Comparison of ENCODE assay signal across 8 cellular contexts in the genomic region with DNA sequence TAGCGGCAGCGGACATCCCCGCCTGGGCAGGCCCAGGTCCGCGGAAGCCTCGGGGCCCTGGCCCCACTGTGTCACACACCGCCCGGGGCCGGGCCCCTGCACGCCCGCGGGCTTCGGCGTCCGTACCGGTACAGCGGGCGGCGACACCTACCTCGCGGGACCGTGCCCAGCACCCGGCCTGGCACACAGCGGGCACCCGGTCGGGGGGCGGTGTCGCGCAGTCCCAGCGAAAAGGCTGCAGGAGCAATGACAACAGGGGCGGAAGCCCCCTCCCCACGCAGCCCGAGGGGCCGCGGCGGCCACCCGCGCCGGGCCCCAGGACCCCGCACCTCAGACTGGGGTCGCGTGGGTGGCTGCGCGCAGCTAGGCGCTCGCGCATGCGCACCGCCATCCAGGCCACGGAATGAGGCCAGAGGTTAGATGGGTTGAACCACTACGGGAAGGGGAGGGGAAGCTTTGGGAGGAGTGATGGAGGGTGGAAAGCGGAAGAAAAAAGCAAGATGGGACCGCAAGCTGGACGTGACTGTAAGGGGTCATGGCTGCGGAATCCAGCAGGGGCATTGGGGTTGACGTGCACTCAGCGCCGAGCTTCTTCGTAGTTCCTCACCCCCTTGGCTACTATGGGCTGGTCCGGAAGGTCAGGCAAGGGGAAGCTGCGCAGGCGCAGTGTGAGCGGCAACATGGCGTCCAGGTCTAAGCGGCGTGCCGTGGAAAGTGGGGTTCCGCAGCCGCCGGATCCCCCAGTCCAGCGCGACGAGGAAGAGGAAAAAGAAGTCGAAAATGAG. TPM values are rescaled to one million over a fixed set of nuclear protein-coding genes. Genes with fewer than 3 reads are reported as not detected.
DNase-seq lines count a peak whose midpoint lies in the region; ATAC-seq and TF ChIP-seq lines count a peak whose summit lies in the region.

BCCIP (plus strand) TSS at position 669 of the 785 bp plus-strand sequence; CDS start at position 681, 12 bp downstream.
UROS (minus strand) TSS at position 381 of the 785 bp plus-strand sequence. CDS start 6,759 bp downstream, outside the sequence.

- H3K4me3 ChIP-seq in NB4 (ENCODE audit: low read depth, low read length): peak within 1 kb of the TSS; percentile 92

- TF ChIP-seq POLR2A in NB4 (IDR thresholded peaks at IDR 0.05; ENCODE audit: extremely low read depth, insufficient read length): peak; percentile 83

- H3K4me1 Mint-ChIP-seq in activated naive CD4-positive, alpha-beta T cell treated with anti-CD3 and anti-CD28 coated beads for 36 hours (ENCODE audit: low read depth): peaks cover 28% of the 10 kb centered on the region

- no peak for TF ChIP-seq CTCF in NB4 (IDR thresholded peaks at IDR 0.05; ENCODE audit: low read depth, low read length)

- CTCF ChIA-PET in activated naive CD4-positive, alpha-beta T cell treated with anti-CD3 and anti-CD28 coated beads for 36 hours (lab: Charles Lee): no interaction called here

- intact Hi-C loops in activated naive CD4-positive, alpha-beta T cell treated with anti-CD3 and anti-CD28 coated beads for 36 hours (cut with micrococcal nuclease): loop anchor here (1.0 to 10.0 kb wide), 5 partner anchors 73 to 1358 kb away; partner anchors contain the start of genes ABRAXAS2, EDRF1, FANK1 and LHPP

- peaks cover 14% of the 10 kb centered on the region for H3K36me3 Mint-ChIP-seq in activated naive CD4-positive, alpha-beta T cell treated with anti-CD3 and anti-CD28 coated beads for 36 hours (ENCODE audit: low read depth)

- ATAC-seq in HG02571 (IDR thresholded peaks at IDR 0.05; ENCODE audit: unreplicated experiment): peak; percentile 80

- H3K27ac Mint-ChIP-seq in activated naive CD4-positive, alpha-beta T cell treated with anti-CD3 and anti-CD28 coated beads for 36 hours: peak within 1 kb of the TSS; percentile 66

- no peaks in the 10 kb centered on the region for H3K27me3 Mint-ChIP-seq in activated naive CD4-positive, alpha-beta T cell treated with anti-CD3 and anti-CD28 coated beads for 36 hours (ENCODE audit: low read depth)

- no peaks in the 10 kb centered on the region for H3K9me3 Mint-ChIP-seq in activated naive CD4-positive, alpha-beta T cell treated with anti-CD3 and anti-CD28 coated beads for 36 hours

- peak; percentile 77 for DNase-seq in GM04504 (ENCODE audit: low read depth)
- DNase-seq in NB4 (ENCODE audit: low read depth): peak; percentile 93
- DNase-seq in SK-N-DZ (ENCODE audit: low spot score): peak; percentile 92
- DNase-seq in activated naive CD4-positive, alpha-beta T cell treated with anti-CD3 and anti-CD28 coated beads for 36 hours: peak; percentile 90
- DNase-seq in globus pallidus (ENCODE audit: low spot score): peak; percentile 83
- peak in 55 of 56 donors; percentile 40 to 98 (median 87) for DNase-seq in nucleus accumbens (lab: John Stamatoyannopoulos, UW)
- DNase-seq in superior temporal gyrus (ENCODE audit: extremely low spot score): peak; percentile 94

- H3K4me3 Mint-ChIP-seq in activated naive CD4-positive, alpha-beta T cell treated with anti-CD3 and anti-CD28 coated beads for 36 hours: peak within 1 kb of the TSS; percentile 75

RNA-seq across cellular contexts. Expression of gene BCCIP, which starts in this region (rescaled TPM):
- polyA plus RNA-seq in SK-N-DZ (2014; cell fraction: cytosol; rRNA removed): 109 and 132 TPM in 2 replicates
- polyA plus RNA-seq in SK-N-DZ (2014; cell fraction: nucleus; rRNA removed): 76.1 and 86.2 TPM in 2 replicates
- total RNA-seq in activated naive CD4-positive, alpha-beta T cell treated with anti-CD3 and anti-CD28 coated beads for 36 hours: 100 to 1,000 TPM; 103 to 107 TPM

RNA-seq across cellular contexts. Expression of gene UROS, which starts in this region (rescaled TPM):
- 110 and 112 TPM in 2 replicates for polyA plus RNA-seq in SK-N-DZ (2014; cell fraction: cytosol; rRNA removed)
- polyA plus RNA-seq in SK-N-DZ (2014; cell fraction: nucleus; rRNA removed): 83.5 and 94.3 TPM in 2 replicates
- 10 to 100 TPM; 30.8 to 32.9 TPM for total RNA-seq in activated naive CD4-positive, alpha-beta T cell treated with anti-CD3 and anti-CD28 coated beads for 36 hours

Comparison
In these comparisons a context has a peak if more than half of its experiments do, and no peak if none do; other contexts are left out.
1. Peak in every context shown above with its lines: DNase-seq, ATAC-seq and H3K4me3 ChIP-seq.